15 cellular contexts compared by ENCODE assay signal in genomic region chr7:67462781-67463191, GRCh38.
DNase-seq lines count a peak whose midpoint lies in the region; ATAC-seq and TF ChIP-seq lines count a peak whose summit lies in the region.
"Had no signal": no experiment of that assay in that cellular context is flagged by ENCODE, and none has a peak within 500 bp of the region (broad histone marks: within the 10 kb centered on the region; RNA-seq: fewer than 3 reads in every experiment).

No MANE protein-coding gene starts in this region.

- ATAC-seq in Right ventricle myocardium superior (ENCODE audit: poor library complexity): no peak
- ATAC-seq: activated T-helper 17 cell treated with anti-CD3 and anti-CD28 coated beads, Interleukin-2, amount 50 U/mL, for 72 hours; body of pancreas had no signal

- H3K36me3 ChIP-seq in left ventricle myocardium inferior: no peaks in the 10 kb centered on the region
- H3K36me3 ChIP-seq in muscle layer of colon (ENCODE audit: insufficient read depth, low read length): no peaks in the 10 kb centered on the region
- H3K36me3 ChIP-seq: HAP-1, spleen had no signal

- H3K9ac ChIP-seq in muscle layer of colon (ENCODE audit: low read length): no peak overlapping the region

- no peak for TF ChIP-seq CTCF in left ventricle myocardium inferior (IDR thresholded peaks at IDR 0.05; ENCODE audit: borderline replicate concordance)

- H3K27ac ChIP-seq in left ventricle myocardium inferior (replicated peaks): no peak overlapping the region
- peak overlapping the region; percentile 50 for H3K27ac ChIP-seq in muscle layer of colon (ENCODE audit: low read depth, low read length)
- H3K27ac ChIP-seq: body of pancreas, spleen had no signal

- H3K4me3 ChIP-seq in left ventricle myocardium inferior: no peak overlapping the region
- H3K4me3 ChIP-seq in muscle layer of colon (ENCODE audit: low read depth in 1 of 2, low read length in 2 of 2): no peak overlapping the region
- H3K4me3 ChIP-seq: body of pancreas, HAP-1, spleen had no signal

- intact Hi-C loops in Right ventricle myocardium superior (cut with DNase I): no loop called here
- intact Hi-C loops in left ventricle myocardium inferior (cut with micrococcal nuclease): no loop called here

- H3K9me3 ChIP-seq in left ventricle myocardium inferior (replicated peaks): peaks cover 16% of the 10 kb centered on the region
- H3K9me3 ChIP-seq in muscle layer of colon (ENCODE audit: low read length): no peaks in the 10 kb centered on the region
- H3K9me3 ChIP-seq: body of pancreas, HAP-1 had no signal

- H3K4me1 ChIP-seq in left ventricle myocardium inferior (peaks cover 4% of the 10 kb centered on the region), muscle layer of colon (ENCODE audit: insufficient read depth, low read length) (peaks cover 29% of the 10 kb centered on the region)
- H3K4me1 ChIP-seq: body of pancreas, HAP-1, spleen had no signal

- DNase-seq in Right ventricle myocardium superior: peak; percentile 46
- DNase-seq in left ventricle myocardium inferior: no peak
- DNase-seq in ecto neural progenitor cell (ENCODE audit: low spot score): peak; percentile 59
- DNase-seq in ureter (ENCODE audit: low spot score): peak; percentile 47
- DNase-seq in NCI-H2029 treated with DMSO at 0.1 percent for 48 hours (lab: John Stamatoyannopoulos, UW): no peak
- DNase-seq in activated T-cell treated with anti-CD3 and anti-CD28 coated beads, Interleukin-2, amount 50 U/mL, for 48 hours: no peak
- no peak for DNase-seq in NCI-H1930 (lab: John Stamatoyannopoulos, UW)
- DNase-seq: activated CD4-positive, alpha-beta T cell treated with anti-CD3 and anti-CD28 coated beads for 48 hours; NK-92 treated with Interleukin-12 subunit alpha and Interleukin-12 subunit beta, amount 100 ng/mL, for 24 hours; spleen; SW 1271 had no signal

- H3K27me3 ChIP-seq in left ventricle myocardium inferior (ENCODE audit: low read depth): peaks cover 61% of the 10 kb centered on the region
- H3K27me3 ChIP-seq in muscle layer of colon (ENCODE audit: control insufficient read depth in 1 of 2, insufficient read depth in 2 of 2, low read length in 2 of 2): no peaks in the 10 kb centered on the region
- H3K27me3 ChIP-seq: body of pancreas had no signal

Comparison
In these comparisons a context has a peak if more than half of its experiments do, and no peak if none do; other contexts are left out.
1. DNase-seq: peak in Right ventricle myocardium superior (single experiment), ecto neural progenitor cell (single experiment) and ureter (single experiment); none in left ventricle myocardium inferior (single experiment), NCI-H2029 treated with DMSO at 0.1 percent for 48 hours (single experiment), activated T-cell treated with anti-CD3 and anti-CD28 coated beads, Interleukin-2, amount 50 U/mL, for 48 hours (0 of 2) and NCI-H1930 (0 of 2).